In genomic region chr2:238003234-238004032, GRCh38 we compare ENCODE assay signal across 21 cellular contexts. TPM values are rescaled to one million over a fixed set of nuclear protein-coding genes. Genes with fewer than 3 reads are reported as not detected.
DNase-seq lines count a peak whose midpoint lies in the region; ATAC-seq, FAIRE-seq and TF ChIP-seq lines count a peak whose summit lies in the region.
"Had no signal": no experiment of that assay in that cellular context is flagged by ENCODE, and none has a peak within 500 bp of the region (broad histone marks: within the 10 kb centered on the region; RNA-seq: fewer than 3 reads in every experiment).

No MANE protein-coding gene starts in this region.

- FAIRE-seq in small intestine (lab: Jason Lieb, UNC): no peak
- FAIRE-seq: islet of Langerhans, pancreas had no signal

- no peak for TF ChIP-seq CTCF in upper lobe of right lung (IDR thresholded peaks at IDR 0.05)

- no peaks in the 10 kb centered on the region for H3K4me1 ChIP-seq in small intestine (ENCODE audit: control insufficient read depth in 2 of 2, insufficient read depth in 1 of 2, low read depth in 1 of 2, low read length in 1 of 2)
- H3K4me1 ChIP-seq in upper lobe of right lung: no peaks in the 10 kb centered on the region
- H3K4me1 ChIP-seq: pancreas had no signal

- H3K27me3 Mint-ChIP-seq in activated CD4-positive, alpha-beta memory T cell treated with anti-CD3 and anti-CD28 coated beads for 36 hours: no peaks in the 10 kb centered on the region
- H3K27me3 Mint-ChIP-seq in activated CD4-positive, alpha-beta memory T cell treated with anti-CD3 and anti-CD28 coated beads, Interleukin-2, amount 10 ng/mL, durations not matched to agents 7 days and 5 days: no peaks in the 10 kb centered on the region
- H3K27me3 Mint-ChIP-seq in T-cell: no peaks in the 10 kb centered on the region
- peaks cover 2% of the 10 kb centered on the region for H3K27me3 Mint-ChIP-seq in activated naive CD8-positive, alpha-beta T cell treated with anti-CD3 and anti-CD28 coated beads for 36 hours
- H3K27me3 Mint-ChIP-seq in stimulated activated memory B cell treated with anti-CD40 and anti-IgM and Interleukin-4, amounts not matched to agents 10 μg/mL and 1 μg/mL and 100 μg/mL, for 72 hours: no peaks in the 10 kb centered on the region

- peaks cover 67% of the 10 kb centered on the region for H3K4me1 Mint-ChIP-seq in activated CD4-positive, alpha-beta memory T cell treated with anti-CD3 and anti-CD28 coated beads for 36 hours (ENCODE audit: low read depth)
- H3K4me1 Mint-ChIP-seq in activated CD4-positive, alpha-beta memory T cell treated with anti-CD3 and anti-CD28 coated beads, Interleukin-2, amount 10 ng/mL, durations not matched to agents 7 days and 5 days: peaks cover 35% of the 10 kb centered on the region
- H3K4me1 Mint-ChIP-seq in T-cell: peaks cover 34 to 55% (median 45%) of the 10 kb centered on the region in 3 donors
- H3K4me1 Mint-ChIP-seq in activated naive CD8-positive, alpha-beta T cell treated with anti-CD3 and anti-CD28 coated beads for 36 hours: peaks cover 59% of the 10 kb centered on the region
- peaks cover 21% of the 10 kb centered on the region for H3K4me1 Mint-ChIP-seq in stimulated activated memory B cell treated with anti-CD40 and anti-IgM and Interleukin-4, amounts not matched to agents 10 μg/mL and 1 μg/mL and 100 μg/mL, for 72 hours

- H3K36me3 ChIP-seq in small intestine (ENCODE audit: control insufficient read depth in 2 of 2, insufficient read depth in 2 of 2, low read length in 2 of 2) (peaks cover 0 to 2% of the 10 kb centered on the region in 2 donors), upper lobe of right lung (peaks cover 10% of the 10 kb centered on the region)
- H3K36me3 ChIP-seq: pancreas, sigmoid colon, thyroid gland had no signal

- POLR2A ChIA-PET in activated CD4-positive, alpha-beta memory T cell treated with anti-CD3 and anti-CD28 coated beads for 36 hours (lab: Charles Lee): no interaction called here
- POLR2A ChIA-PET in activated CD4-positive, alpha-beta memory T cell treated with anti-CD3 and anti-CD28 coated beads, Interleukin-2, amount 10 ng/mL, durations not matched to agents 7 days and 5 days (lab: Charles Lee): no interaction called here
- POLR2A ChIA-PET in T-cell (lab: Charles Lee): no interaction called here

- 76 to 88% (median 78%) methylated on average over 7 of the region's 7 CpGs for WGBS in small intestine, 3 donors

- H3K27ac ChIP-seq in small intestine (ENCODE audit: low read depth in 1 of 2, low read length in 1 of 2) (no peak overlapping the region), upper lobe of right lung (no peak overlapping the region)
- H3K27ac ChIP-seq: body of pancreas, coronary artery, pancreas, sigmoid colon, SJSA1, thyroid gland had no signal

- H3K9me3 ChIP-seq in small intestine (ENCODE audit: control insufficient read depth, low read depth) (no peaks in the 10 kb centered on the region), upper lobe of right lung (no peaks in the 10 kb centered on the region)
- H3K9me3 ChIP-seq: body of pancreas, pancreas, sigmoid colon, SJSA1, thyroid gland had no signal

- peaks cover 3% of the 10 kb centered on the region for H3K9me3 Mint-ChIP-seq in activated CD4-positive, alpha-beta memory T cell treated with anti-CD3 and anti-CD28 coated beads for 36 hours
- peaks cover 3% of the 10 kb centered on the region for H3K9me3 Mint-ChIP-seq in activated CD4-positive, alpha-beta memory T cell treated with anti-CD3 and anti-CD28 coated beads, Interleukin-2, amount 10 ng/mL, durations not matched to agents 7 days and 5 days
- H3K9me3 Mint-ChIP-seq in T-cell: no peaks in the 10 kb centered on the region
- peaks cover 9% of the 10 kb centered on the region for H3K9me3 Mint-ChIP-seq in activated naive CD8-positive, alpha-beta T cell treated with anti-CD3 and anti-CD28 coated beads for 36 hours
- H3K9me3 Mint-ChIP-seq in stimulated activated memory B cell treated with anti-CD40 and anti-IgM and Interleukin-4, amounts not matched to agents 10 μg/mL and 1 μg/mL and 100 μg/mL, for 72 hours: no peaks in the 10 kb centered on the region

- H3K4me3 Mint-ChIP-seq in activated CD4-positive, alpha-beta memory T cell treated with anti-CD3 and anti-CD28 coated beads for 36 hours: peak overlapping the region; percentile 31
- H3K4me3 Mint-ChIP-seq in activated CD4-positive, alpha-beta memory T cell treated with anti-CD3 and anti-CD28 coated beads, Interleukin-2, amount 10 ng/mL, durations not matched to agents 7 days and 5 days: no peak overlapping the region
- peak overlapping the region in 1 of 3 donors; percentile 21 for H3K4me3 Mint-ChIP-seq in T-cell
- H3K4me3 Mint-ChIP-seq in activated naive CD8-positive, alpha-beta T cell treated with anti-CD3 and anti-CD28 coated beads for 36 hours: peak overlapping the region; percentile 55
- H3K4me3 Mint-ChIP-seq in stimulated activated memory B cell treated with anti-CD40 and anti-IgM and Interleukin-4, amounts not matched to agents 10 μg/mL and 1 μg/mL and 100 μg/mL, for 72 hours: no peak overlapping the region

- no peak overlapping the region for H3K4me3 ChIP-seq in small intestine (ENCODE audit: low read depth in 1 of 2, low read length in 2 of 2)
- no peak overlapping the region for H3K4me3 ChIP-seq in upper lobe of right lung
- H3K4me3 ChIP-seq: body of pancreas, coronary artery, lung, pancreas, sigmoid colon, SJSA1, thyroid gland had no signal

- peak; percentile 45 for DNase-seq in activated CD4-positive, alpha-beta memory T cell treated with anti-CD3 and anti-CD28 coated beads for 36 hours
- DNase-seq in activated CD4-positive, alpha-beta memory T cell treated with anti-CD3 and anti-CD28 coated beads, Interleukin-2, amount 10 ng/mL, durations not matched to agents 7 days and 5 days: no peak
- DNase-seq in T-cell: peak in 2 of 34 experiments; percentile 9 to 29
- DNase-seq in activated naive CD8-positive, alpha-beta T cell treated with anti-CD3 and anti-CD28 coated beads for 36 hours: peak; percentile 35
- DNase-seq in small intestine: no peak
- no peak for DNase-seq in upper lobe of right lung
- no peak for DNase-seq in NCI-H526 (lab: John Stamatoyannopoulos, UW)
- DNase-seq: ACHN, activated gamma-delta T cell treated with Interleukin-2 at 50 U/mL for 16 hours, body of pancreas, GOT3, NCI-H748 treated with DMSO at 0.1 percent for 48 hours, pancreas, sigmoid colon, T-helper 9 cell, thyroid gland had no signal

- H3K36me3 Mint-ChIP-seq in activated CD4-positive, alpha-beta memory T cell treated with anti-CD3 and anti-CD28 coated beads for 36 hours: peaks cover 22% of the 10 kb centered on the region
- H3K36me3 Mint-ChIP-seq in activated CD4-positive, alpha-beta memory T cell treated with anti-CD3 and anti-CD28 coated beads, Interleukin-2, amount 10 ng/mL, durations not matched to agents 7 days and 5 days (ENCODE audit: low read depth): peaks cover 53% of the 10 kb centered on the region
- H3K36me3 Mint-ChIP-seq in T-cell: peaks cover 41% of the 10 kb centered on the region
- peaks cover 64% of the 10 kb centered on the region for H3K36me3 Mint-ChIP-seq in activated naive CD8-positive, alpha-beta T cell treated with anti-CD3 and anti-CD28 coated beads for 36 hours
- H3K36me3 Mint-ChIP-seq in stimulated activated memory B cell treated with anti-CD40 and anti-IgM and Interleukin-4, amounts not matched to agents 10 μg/mL and 1 μg/mL and 100 μg/mL, for 72 hours: peaks cover 52% of the 10 kb centered on the region

- CTCF ChIA-PET in activated CD4-positive, alpha-beta memory T cell treated with anti-CD3 and anti-CD28 coated beads for 36 hours (lab: Charles Lee): no interaction called here
- CTCF ChIA-PET in activated CD4-positive, alpha-beta memory T cell treated with anti-CD3 and anti-CD28 coated beads, Interleukin-2, amount 10 ng/mL, durations not matched to agents 7 days and 5 days (lab: Charles Lee): interaction anchor here (0.5 kb wide), 1 partner anchor 97 kb away, joined by 3 read pairs; no protein-coding TSS in a partner anchor
- CTCF ChIA-PET in T-cell (lab: Charles Lee): interaction anchor here (0.6 to 1.0 kb wide), 3 partner anchors 14 to 1263 kb away, joined by 3 to 4 read pairs (median 3); no protein-coding TSS in a partner anchor

- H3K27me3 ChIP-seq in small intestine (ENCODE audit: control insufficient read depth in 2 of 2, insufficient read depth in 2 of 2, low read length in 2 of 2) (no peaks in the 10 kb centered on the region), upper lobe of right lung (no peaks in the 10 kb centered on the region)
- H3K27me3 ChIP-seq: body of pancreas, pancreas, sigmoid colon, SJSA1, thyroid gland had no signal

- ATAC-seq in T-cell (replicated peaks in 1 of 4): peak in 3 of 4 experiments; percentile 61 to 80 (median 63)
- no peak for ATAC-seq in stimulated activated memory B cell treated with anti-CD40 and anti-IgM and Interleukin-4, amounts not matched to agents 10 μg/mL and 1 μg/mL and 100 μg/mL, for 72 hours
- ATAC-seq in upper lobe of right lung: no peak
- ATAC-seq: body of pancreas, pancreas had no signal

- peak overlapping the region; percentile 81 for H3K27ac Mint-ChIP-seq in activated CD4-positive, alpha-beta memory T cell treated with anti-CD3 and anti-CD28 coated beads for 36 hours
- H3K27ac Mint-ChIP-seq in activated CD4-positive, alpha-beta memory T cell treated with anti-CD3 and anti-CD28 coated beads, Interleukin-2, amount 10 ng/mL, durations not matched to agents 7 days and 5 days: no peak overlapping the region
- H3K27ac Mint-ChIP-seq in T-cell: peak overlapping the region; percentile 59 to 81
- H3K27ac Mint-ChIP-seq in activated naive CD8-positive, alpha-beta T cell treated with anti-CD3 and anti-CD28 coated beads for 36 hours: peak overlapping the region; percentile 83
- H3K27ac Mint-ChIP-seq in stimulated activated memory B cell treated with anti-CD40 and anti-IgM and Interleukin-4, amounts not matched to agents 10 μg/mL and 1 μg/mL and 100 μg/mL, for 72 hours: peak overlapping the region; percentile 7

- intact Hi-C loops in activated CD4-positive, alpha-beta memory T cell treated with anti-CD3 and anti-CD28 coated beads for 36 hours (cut with micrococcal nuclease): no loop called here
- intact Hi-C loops in upper lobe of right lung (cut with DNase I): no loop called here

RNA-seq across cellular contexts. Expression of gene UBE2F, which starts 36.6 kb away (rescaled TPM):
- 10 to 100 TPM; 50.7 to 52.9 TPM for total RNA-seq in activated CD4-positive, alpha-beta memory T cell treated with anti-CD3 and anti-CD28 coated beads for 36 hours
- 10 to 100 TPM; 77.5 to 82.7 TPM for total RNA-seq in activated CD4-positive, alpha-beta memory T cell treated with anti-CD3 and anti-CD28 coated beads, Interleukin-2, amount 10 ng/mL, durations not matched to agents 7 days and 5 days
- total RNA-seq in T-cell (10 to 100 TPM; 35.1 to 53.6 (median 37.3) TPM), upper lobe of right lung (51.4 TPM)
- total RNA-seq in activated naive CD8-positive, alpha-beta T cell treated with anti-CD3 and anti-CD28 coated beads for 36 hours: 10 to 100 TPM; 57.9 to 58.9 TPM
- polyA plus RNA-seq in small intestine: 10 to 100 TPM; 51.1 to 64.2 (median 58.4) TPM

RNA-seq across cellular contexts. Expression of gene SCLY, which starts 57.4 kb away (rescaled TPM):
- total RNA-seq in activated CD4-positive, alpha-beta memory T cell treated with anti-CD3 and anti-CD28 coated beads for 36 hours: 10 to 100 TPM; 47.9 to 51.8 TPM
- 10 to 100 TPM; 22.0 to 22.6 TPM for total RNA-seq in activated CD4-positive, alpha-beta memory T cell treated with anti-CD3 and anti-CD28 coated beads, Interleukin-2, amount 10 ng/mL, durations not matched to agents 7 days and 5 days
- total RNA-seq in T-cell (10 to 100 TPM; 19.2 to 30.0 (median 25.2) TPM), upper lobe of right lung (13.0 TPM)
- total RNA-seq in activated naive CD8-positive, alpha-beta T cell treated with anti-CD3 and anti-CD28 coated beads for 36 hours: 10 to 100 TPM; 71.6 to 72.9 TPM
- polyA plus RNA-seq in small intestine: 10 to 100 TPM; 12.7 to 28.8 (median 23.9) TPM

Comparison
In these comparisons a context has a peak if more than half of its experiments do, and no peak if none do; other contexts are left out.
1. DNase-seq: peak in activated CD4-positive, alpha-beta memory T cell treated with anti-CD3 and anti-CD28 coated beads for 36 hours (single experiment) and activated naive CD8-positive, alpha-beta T cell treated with anti-CD3 and anti-CD28 coated beads for 36 hours (single experiment); none in activated CD4-positive, alpha-beta memory T cell treated with anti-CD3 and anti-CD28 coated beads, Interleukin-2, amount 10 ng/mL, durations not matched to agents 7 days and 5 days (single experiment), small intestine (single experiment), upper lobe of right lung (single experiment) and NCI-H526 (0 of 2).
2. H3K4me3 Mint-ChIP-seq: peak in activated CD4-positive, alpha-beta memory T cell treated with anti-CD3 and anti-CD28 coated beads for 36 hours (single experiment) and activated naive CD8-positive, alpha-beta T cell treated with anti-CD3 and anti-CD28 coated beads for 36 hours (single experiment); none in activated CD4-positive, alpha-beta memory T cell treated with anti-CD3 and anti-CD28 coated beads, Interleukin-2, amount 10 ng/mL, durations not matched to agents 7 days and 5 days (single experiment) and stimulated activated memory B cell treated with anti-CD40 and anti-IgM and Interleukin-4, amounts not matched to agents 10 μg/mL and 1 μg/mL and 100 μg/mL, for 72 hours (single experiment).
3. ATAC-seq: peak in T-cell (3 of 4); none in stimulated activated memory B cell treated with anti-CD40 and anti-IgM and Interleukin-4, amounts not matched to agents 10 μg/mL and 1 μg/mL and 100 μg/mL, for 72 hours (single experiment) and upper lobe of right lung (single experiment).